21 cellular contexts compared by ENCODE assay signal in genomic region chr6:29502181-29502580, GRCh38. TPM values are rescaled to one million over a fixed set of nuclear protein-coding genes. Genes with fewer than 3 reads are reported as not detected.
DNase-seq lines count a peak whose midpoint lies in the region; ATAC-seq and TF ChIP-seq lines count a peak whose summit lies in the region.
"Had no signal": no experiment of that assay in that cellular context is flagged by ENCODE, and none has a peak within 500 bp of the region (broad histone marks: within the 10 kb centered on the region; RNA-seq: fewer than 3 reads in every experiment).

No MANE protein-coding gene starts in this region.

- H3K27me3 ChIP-seq in breast epithelium (no peaks in the 10 kb centered on the region), brain microvascular endothelial cell (replicated peaks) (no peaks in the 10 kb centered on the region), foreskin keratinocyte (peaks cover 24% of the 10 kb centered on the region)
- H3K27me3 ChIP-seq: BE2C, Peyer's patch, SJCRH30 had no signal

- TF ChIP-seq CTCF in MCF 10A (IDR thresholded peaks at IDR 0.05; ENCODE audit: unreplicated experiment): no peak
- TF ChIP-seq CTCF in breast epithelium (IDR thresholded peaks at IDR 0.05): no peak
- no peak for TF ChIP-seq CTCF in brain microvascular endothelial cell (IDR thresholded peaks at IDR 0.05; ENCODE audit: low read depth, low read length, missing control alignments)
- TF ChIP-seq CTCF in foreskin keratinocyte (conservative IDR thresholded peaks at IDR 0.05): no peak

- ATAC-seq in foreskin keratinocyte (peak; percentile 24), GM18909 (IDR thresholded peaks at IDR 0.05; ENCODE audit: poor library complexity, unreplicated experiment) (no peak)
- ATAC-seq: A549 had no signal

- no peak overlapping the region for H3K27ac ChIP-seq in breast epithelium
- peak overlapping the region; percentile 88 for H3K27ac ChIP-seq in brain microvascular endothelial cell
- H3K27ac ChIP-seq in foreskin keratinocyte: no peak overlapping the region
- H3K27ac ChIP-seq: A549, Peyer's patch, SJCRH30 had no signal

- intact Hi-C loops in MCF 10A (cut with micrococcal nuclease) (no loop called here), breast epithelium (cut with DNase I; ENCODE audit: low total_unique reads) (no loop called here)

- H3K9me3 ChIP-seq in breast epithelium: no peaks in the 10 kb centered on the region
- H3K9me3 ChIP-seq: A549, BE2C, Peyer's patch, SJCRH30 had no signal

- in situ Hi-C loops in brain microvascular endothelial cell (cut with HindIII; ENCODE audit: low pct_ligation_motif_present, low sequenced_read_pairs): no loop called here

- TF ChIP-seq POLR2A in breast epithelium (IDR thresholded peaks at IDR 0.05): no peak

- no peaks in the 10 kb centered on the region for H3K9me3 Mint-ChIP-seq in MCF 10A (ENCODE audit: unreplicated experiment)
- H3K9me3 Mint-ChIP-seq: H9 had no signal

- CTCF ChIA-PET in MCF 10A (lab: Yijun Ruan, JAX): interaction anchor here (0.5 to 1.1 kb wide), 2 partner anchors 217 to 312 kb away, joined by 3 read pairs; no protein-coding TSS in a partner anchor

- H3K4me3 Mint-ChIP-seq in MCF 10A (ENCODE audit: unreplicated experiment): no peak overlapping the region
- H3K4me3 Mint-ChIP-seq: H9 had no signal

- DNase-seq in MCF 10A (ENCODE audit: unreplicated experiment) (peak; percentile 8), breast epithelium (ENCODE audit: low spot score in 2 of 2) (no peak), brain microvascular endothelial cell (no peak), foreskin keratinocyte (peak; percentile 15 to 61), AG20443 (ENCODE audit: low spot score) (no peak), inferior parietal cortex (ENCODE audit: extremely low spot score) (no peak)
- DNase-seq: BE2C, DMS53, H9, KBM-7, NCI-H1092 treated with DMSO at 0.1 percent for 48 hours, NCI-H1436 treated with DMSO at 0.1 percent for 48 hours, NCI-H2029 treated with DMSO at 0.1 percent for 48 hours, NCI-H345, NCI-H524 treated with DMSO at 0.1 percent for 48 hours, NCI-H82, Peyer's patch, SJCRH30 had no signal

- H3K27me3 Mint-ChIP-seq in MCF 10A (ENCODE audit: insufficient read depth, unreplicated experiment): peaks cover 31% of the 10 kb centered on the region

- POLR2A ChIA-PET in MCF 10A (lab: Yijun Ruan, JAX): interaction anchor here (0.6 kb wide), 1 partner anchor 97 kb away, joined by 3 read pairs; no protein-coding TSS in a partner anchor

- H3K27ac Mint-ChIP-seq in MCF 10A (ENCODE audit: low read depth, unreplicated experiment): no peak overlapping the region
- H3K27ac Mint-ChIP-seq: H9 had no signal

- H3K36me3 Mint-ChIP-seq in MCF 10A (ENCODE audit: insufficient read depth, unreplicated experiment): no peaks in the 10 kb centered on the region

- peaks cover 6% of the 10 kb centered on the region for H3K4me1 Mint-ChIP-seq in MCF 10A (ENCODE audit: insufficient read depth, unreplicated experiment)
- H3K4me1 Mint-ChIP-seq: H9 had no signal

- BruUV-seq in MCF 10A (replicated peaks; lab: Mats Ljungman, UMichigan): no TSS peak

- H3K4me3 ChIP-seq in breast epithelium (no peak overlapping the region), brain microvascular endothelial cell (ENCODE audit: low read depth, low read length) (no peak overlapping the region)
- H3K4me3 ChIP-seq: A549, Peyer's patch, SJCRH30 had no signal

- no peaks in the 10 kb centered on the region for H3K36me3 ChIP-seq in breast epithelium
- no peaks in the 10 kb centered on the region for H3K36me3 ChIP-seq in brain microvascular endothelial cell (replicated peaks)
- H3K36me3 ChIP-seq: BE2C, Peyer's patch, SJCRH30 had no signal

- H3K4me1 ChIP-seq in breast epithelium (no peaks in the 10 kb centered on the region), foreskin keratinocyte (no peaks in the 10 kb centered on the region)
- H3K4me1 ChIP-seq: A549, BE2C, Peyer's patch, SJCRH30 had no signal

RNA-seq across cellular contexts. Expression of gene MAS1L, which starts 14.4 kb away (rescaled TPM):
- total RNA-seq in MCF 10A (2022): not detected in 2 replicates
- under 1 TPM in 1 of 3 donors, not detected in 2; 0.48 TPM for total RNA-seq in breast epithelium
- total RNA-seq in foreskin keratinocyte: not detected in 2 replicates
- not detected in 2 replicates for polyA plus RNA-seq in foreskin keratinocyte
- total RNA-seq: H9, HT1080, SJCRH30 had no signal
- polyA plus RNA-seq: A549 had no signal

RNA-seq across cellular contexts. Expression of gene OR2H1, which starts 45.2 kb away (rescaled TPM):
- total RNA-seq in MCF 10A (2022) (not detected in 2 replicates), breast epithelium (not detected), foreskin keratinocyte (not detected in 2 replicates)
- polyA plus RNA-seq in foreskin keratinocyte: not detected in 2 replicates
- total RNA-seq: H9, HT1080, Peyer's patch, SJCRH30 had no signal
- polyA plus RNA-seq: A549 had no signal

RNA-seq across cellular contexts. Expression of gene OR11A1, which starts 45.3 kb away (rescaled TPM):
- total RNA-seq in MCF 10A (2022): not detected in 2 replicates
- not detected for total RNA-seq in breast epithelium
- not detected in 2 replicates for total RNA-seq in foreskin keratinocyte
- not detected in 2 replicates for polyA plus RNA-seq in foreskin keratinocyte
- total RNA-seq: H9, HT1080, Peyer's patch, SJCRH30 had no signal
- polyA plus RNA-seq: A549 had no signal

RNA-seq across cellular contexts. Expression of gene UBD, which starts 57.4 kb away (rescaled TPM):
- not detected in 2 replicates for total RNA-seq in MCF 10A (2022)
- total RNA-seq in breast epithelium: 1 to 10 TPM in 2 of 3 donors, under 1 TPM in 1; 0.80 to 2.9 (median 2.0) TPM
- not detected in 2 replicates for total RNA-seq in foreskin keratinocyte
- polyA plus RNA-seq in foreskin keratinocyte: not detected in 2 replicates
- total RNA-seq: H9, HT1080, SJCRH30 had no signal

Comparison
In these comparisons a context has a peak if more than half of its experiments do, and no peak if none do; other contexts are left out.
1. DNase-seq: peak in MCF 10A (single experiment) and foreskin keratinocyte (2 of 2); none in breast epithelium (0 of 2), brain microvascular endothelial cell (single experiment), AG20443 (single experiment) and inferior parietal cortex (single experiment).